Comparison of ENCODE assay signal across 23 cellular contexts in genomic region chr14:61357118-61357517, GRCh38. TPM values are rescaled to one million over a fixed set of nuclear protein-coding genes. Genes with fewer than 3 reads are reported as not detected.
A peak's percentile ranks its signal among the peaks of the same experiment; 100 is the strongest.
DNase-seq lines count a peak whose midpoint lies in the region; ATAC-seq and TF ChIP-seq lines count a peak whose summit lies in the region.
"Had no signal": no experiment of that assay in that cellular context is flagged by ENCODE, and none has a peak within 500 bp of the region (broad histone marks: within the 10 kb centered on the region; RNA-seq: fewer than 3 reads in every experiment).

No MANE protein-coding gene starts in this region.

- peak overlapping the region; percentile 5 for H3K4me3 Mint-ChIP-seq in activated CD4-positive, alpha-beta memory T cell treated with anti-CD3 and anti-CD28 coated beads, Interleukin-2, amount 10 ng/mL, durations not matched to agents 7 days and 5 days
- peak overlapping the region; percentile 3 to 82 (median 63) for H3K4me3 Mint-ChIP-seq in immature natural killer cell
- H3K4me3 Mint-ChIP-seq: dendritic cell treated with granulocyte-macrophage colony-stimulating factor and Interleukin-4, amounts not matched to agents 40 ng/mL and 50 ng/mL, for 4 days had no signal

- H3K4me1 ChIP-seq in heart right ventricle, result peaks cover 0 to 63% (median 26%) of the 10 kb centered on the region in 9 donors
- peaks cover 41% of the 10 kb centered on the region for H3K4me1 ChIP-seq in upper lobe of right lung
- H3K4me1 ChIP-seq: testis had no signal

- H3K36me3 ChIP-seq in heart right ventricle (no peaks in the 10 kb centered on the region), upper lobe of right lung (no peaks in the 10 kb centered on the region)
- H3K36me3 ChIP-seq: brain microvascular endothelial cell had no signal

- no peaks in the 10 kb centered on the region for H3K27me3 Mint-ChIP-seq in activated CD4-positive, alpha-beta memory T cell treated with anti-CD3 and anti-CD28 coated beads, Interleukin-2, amount 10 ng/mL, durations not matched to agents 7 days and 5 days
- H3K27me3 Mint-ChIP-seq in immature natural killer cell (ENCODE audit: low read depth in 3 of 3), result peaks cover 0 to 41% (median 18%) of the 10 kb centered on the region in 3 donors
- H3K27me3 Mint-ChIP-seq: dendritic cell treated with granulocyte-macrophage colony-stimulating factor and Interleukin-4, amounts not matched to agents 40 ng/mL and 50 ng/mL, for 4 days had no signal

- no peaks in the 10 kb centered on the region for H3K9me3 Mint-ChIP-seq in activated CD4-positive, alpha-beta memory T cell treated with anti-CD3 and anti-CD28 coated beads, Interleukin-2, amount 10 ng/mL, durations not matched to agents 7 days and 5 days
- no peaks in the 10 kb centered on the region for H3K9me3 Mint-ChIP-seq in immature natural killer cell
- H3K9me3 Mint-ChIP-seq: dendritic cell treated with granulocyte-macrophage colony-stimulating factor and Interleukin-4, amounts not matched to agents 40 ng/mL and 50 ng/mL, for 4 days had no signal

- DNase-seq in heart right ventricle (no peak), cardiac septum (ENCODE audit: low spot score) (no peak), immature natural killer cell (no peak), upper lobe of right lung (no peak), GM03348 (ENCODE audit: low spot score) (no peak)
- no peak for DNase-seq in activated CD4-positive, alpha-beta memory T cell treated with anti-CD3 and anti-CD28 coated beads, Interleukin-2, amount 10 ng/mL, durations not matched to agents 7 days and 5 days
- DNase-seq: activated gamma-delta T cell treated with Interleukin-2 at 50 U/mL for 16 hours; AML-193; brain microvascular endothelial cell; DMS 273 treated with DMSO at 0.1 percent for 48 hours; H7; MV-4-11; NCI-H2029; NCI-H446; SIG-M5; stimulated activated CD4-positive, alpha-beta T cell treated with anti-CD3 and anti-CD28 coated beads, Interleukin-2, amount 100 ng/mL, for 48 hours; testis had no signal

- POLR2A ChIA-PET in activated CD4-positive, alpha-beta memory T cell treated with anti-CD3 and anti-CD28 coated beads, Interleukin-2, amount 10 ng/mL, durations not matched to agents 7 days and 5 days (lab: Charles Lee), result interaction anchor here (1.0 to 1.9 kb wide), 6 partner anchors 9 to 28 kb away, joined by 3 to 6 read pairs (median 4); no protein-coding TSS in a partner anchor

- peaks cover 61% of the 10 kb centered on the region for H3K36me3 Mint-ChIP-seq in activated CD4-positive, alpha-beta memory T cell treated with anti-CD3 and anti-CD28 coated beads, Interleukin-2, amount 10 ng/mL, durations not matched to agents 7 days and 5 days (ENCODE audit: low read depth)
- peaks cover 9 to 11% (median 9%) of the 10 kb centered on the region in 3 donors for H3K36me3 Mint-ChIP-seq in immature natural killer cell

- CTCF ChIA-PET in activated CD4-positive, alpha-beta memory T cell treated with anti-CD3 and anti-CD28 coated beads, Interleukin-2, amount 10 ng/mL, durations not matched to agents 7 days and 5 days (lab: Charles Lee), result interaction anchor here (1.0 to 1.4 kb wide), 3 partner anchors 13 to 75 kb away, joined by 3 to 4 read pairs (median 4); no protein-coding TSS in a partner anchor

- WGBS in heart right ventricle, 2 donors, result 87 to 94% methylated on average over 4 of the region's 4 CpGs

- H3K4me3 ChIP-seq in heart right ventricle (no peak overlapping the region), upper lobe of right lung (no peak overlapping the region)
- H3K4me3 ChIP-seq: lung, testis had no signal

- H3K9me3 ChIP-seq in heart right ventricle (no peaks in the 10 kb centered on the region), upper lobe of right lung (no peaks in the 10 kb centered on the region)
- H3K9me3 ChIP-seq: testis had no signal

- H3K27me3 ChIP-seq in heart right ventricle (no peaks in the 10 kb centered on the region), upper lobe of right lung (no peaks in the 10 kb centered on the region)
- H3K27me3 ChIP-seq: brain microvascular endothelial cell, testis had no signal

- H3K27ac ChIP-seq in heart right ventricle, result peak overlapping the region in 8 of 10 donors; percentile 14 to 75 (median 50)
- H3K27ac ChIP-seq in upper lobe of right lung, result peak overlapping the region; percentile 61
- H3K27ac ChIP-seq: brain microvascular endothelial cell, parathyroid adenoma, testis had no signal

- H3K4me1 Mint-ChIP-seq in activated CD4-positive, alpha-beta memory T cell treated with anti-CD3 and anti-CD28 coated beads, Interleukin-2, amount 10 ng/mL, durations not matched to agents 7 days and 5 days, result peaks cover 80% of the 10 kb centered on the region
- peaks cover 0 to 17% of the 10 kb centered on the region in 2 donors for H3K4me1 Mint-ChIP-seq in immature natural killer cell

- peak overlapping the region; percentile 7 for H3K27ac Mint-ChIP-seq in activated CD4-positive, alpha-beta memory T cell treated with anti-CD3 and anti-CD28 coated beads, Interleukin-2, amount 10 ng/mL, durations not matched to agents 7 days and 5 days
- peak overlapping the region; percentile 79 to 97 (median 90) for H3K27ac Mint-ChIP-seq in immature natural killer cell
- H3K27ac Mint-ChIP-seq: dendritic cell treated with granulocyte-macrophage colony-stimulating factor and Interleukin-4, amounts not matched to agents 40 ng/mL and 50 ng/mL, for 4 days had no signal

- intact Hi-C loops in heart right ventricle (cut with DNase I), result loop anchor here in 4 of 10 donors (5.0 kb wide), 3 partner anchors 35 to 640 kb away; partner anchors contain the start of gene PRKCH (in 3 of the 4)
- intact Hi-C loops in cardiac septum (cut with DNase I), result loop anchor here (2.0 to 5.0 kb wide), 3 partner anchors 35 to 62 kb away; partner anchors contain the start of gene PRKCH
- intact Hi-C loops in upper lobe of right lung (cut with DNase I), result no loop called here

- no peak for ATAC-seq in heart right ventricle
- ATAC-seq in upper lobe of right lung, result no peak
- no peak for ATAC-seq in GM18502 (IDR thresholded peaks at IDR 0.05; ENCODE audit: poor library complexity, unreplicated experiment)
- ATAC-seq in GM21515 (IDR thresholded peaks at IDR 0.05; ENCODE audit: unreplicated experiment), result no peak
- ATAC-seq: esophagus mucosa had no signal

- TF ChIP-seq CTCF in heart right ventricle (IDR thresholded peaks at IDR 0.05) (no peak), upper lobe of right lung (IDR thresholded peaks at IDR 0.05) (no peak)

RNA-seq across cellular contexts. Expression of gene PRKCH, which starts 35.7 kb away (rescaled TPM):
- 10 to 100 TPM; 12.4 to 25.1 (median 18.3) TPM for total RNA-seq in heart right ventricle
- polyA plus RNA-seq in heart right ventricle, result 10 to 100 TPM in 1 of 2 donors, 1 to 10 TPM in 1; 8.3 to 18.1 TPM
- total RNA-seq in cardiac septum, result 17.0 TPM
- total RNA-seq in activated CD4-positive, alpha-beta memory T cell treated with anti-CD3 and anti-CD28 coated beads, Interleukin-2, amount 10 ng/mL, durations not matched to agents 7 days and 5 days, result 100 to 1,000 TPM; 186 to 195 TPM
- 100 to 1,000 TPM; 231 to 451 (median 335) TPM for polyA plus RNA-seq in immature natural killer cell
- total RNA-seq in upper lobe of right lung, result 74.4 TPM
